In the genomic region with DNA sequence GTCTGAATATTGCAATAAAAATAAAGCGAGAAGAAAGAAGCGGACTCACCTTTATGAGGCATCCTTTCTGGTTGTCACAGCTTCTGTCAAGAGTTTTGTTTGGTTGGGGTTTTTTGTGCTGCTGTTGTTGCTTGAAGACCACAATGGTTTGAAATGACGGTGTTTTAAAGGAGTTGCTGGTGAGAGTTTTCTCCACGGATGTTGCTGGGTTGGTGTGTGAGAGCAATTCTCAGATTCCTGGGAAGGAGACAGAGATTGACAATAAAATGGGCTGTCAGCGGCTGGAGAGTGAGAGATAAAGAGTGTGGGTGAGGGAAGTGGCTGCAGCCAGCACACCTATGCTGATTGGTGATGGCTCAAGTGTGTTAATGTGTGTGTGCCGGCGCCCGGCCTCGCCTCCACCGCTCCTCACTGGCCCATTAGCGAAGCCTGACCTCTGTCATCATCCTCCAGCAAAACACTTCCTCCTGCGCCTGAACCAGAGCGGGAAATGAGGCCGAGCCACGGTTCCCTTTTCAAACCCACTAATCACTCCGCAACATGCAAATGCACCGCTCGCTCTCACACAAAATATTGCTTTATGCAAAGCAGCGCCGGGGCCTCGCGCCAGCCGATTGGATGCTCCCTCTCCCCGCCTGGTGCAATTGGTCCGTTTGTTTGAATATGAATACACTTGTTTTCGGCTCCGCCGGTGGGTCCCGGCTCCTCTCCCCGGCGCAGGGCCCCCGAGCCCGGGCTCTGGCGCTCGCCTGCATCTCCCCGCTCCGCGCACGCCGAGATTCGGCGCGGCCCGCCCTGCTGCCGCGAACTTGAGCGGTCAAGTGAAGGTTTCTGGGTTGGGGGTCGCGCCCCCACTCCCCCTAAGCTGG, we compare ENCODE assay signal across 8 cellular contexts. TPM values are rescaled to one million over a fixed set of nuclear protein-coding genes. Genes with fewer than 3 reads are reported as not detected.
DNase-seq lines count a peak whose midpoint lies in the region; ATAC-seq and TF ChIP-seq lines count a peak whose summit lies in the region.

A gene (minus strand): TSS at position 544 of the 869 bp plus-strand sequence. CDS start 4,911 bp downstream, outside the sequence.

- WGBS in esophagus, 2 donors = 3 to 5% methylated on average over 49 of the region's 49 CpGs

- H3K9me3 ChIP-seq in esophagus (ENCODE audit: control insufficient read depth in 2 of 2, insufficient read depth in 1 of 2, low read depth in 1 of 2, low read length in 1 of 2) (peaks cover 0 to 4% of the 10 kb centered on the region in 2 donors), muscle layer of duodenum (ENCODE audit: control insufficient read depth in 1 of 2, low read length in 2 of 2) (no peaks in the 10 kb centered on the region), vagina (no peaks in the 10 kb centered on the region)

- DNase-seq in ACHN (peak; percentile 97), NCI-H1930 (lab: John Stamatoyannopoulos, UW) (peak; percentile 39 to 60), vagina (ENCODE audit: extremely low spot score in 2 of 2) (peak in 1 of 2 donors; percentile 61)

- intact Hi-C loops in vagina (cut with DNase I) = no loop called here

- in situ Hi-C loops in ACHN (cut with HindIII; ENCODE audit: low pct_ligation_motif_present, low pct_unique_long_range_greater_than_20kb, low sequenced_read_pairs) = no loop called here

- H3K27me3 ChIP-seq in esophagus (ENCODE audit: control insufficient read depth in 1 of 2, insufficient read depth in 2 of 2, low read length in 2 of 2) = peaks cover 10 to 63% of the 10 kb centered on the region in 2 donors
- H3K27me3 ChIP-seq in muscle layer of duodenum (ENCODE audit: low read depth, low read length) = peaks cover 88% of the 10 kb centered on the region
- H3K27me3 ChIP-seq in vagina = peaks cover 39% of the 10 kb centered on the region

- H3K27ac ChIP-seq in esophagus (ENCODE audit: low read depth in 2 of 2, low read length in 1 of 2) (no peak within 1 kb of the TSS), muscle layer of duodenum (ENCODE audit: low read length) (no peak within 1 kb of the TSS), vagina (no peak within 1 kb of the TSS)

- peak within 1 kb of the TSS; percentile 39 for H3K4me3 ChIP-seq in WI38 (ENCODE audit: low read depth, low read length)
- H3K4me3 ChIP-seq in esophagus (ENCODE audit: low read depth in 1 of 2, low read length in 2 of 2) = peak within 1 kb of the TSS; percentile 32 to 42
- peak within 1 kb of the TSS; percentile 26 to 65 for H3K4me3 ChIP-seq in muscle layer of duodenum (ENCODE audit: low read depth in 1 of 2, low read length in 2 of 2)
- peak within 1 kb of the TSS; percentile 24 to 46 for H3K4me3 ChIP-seq in vagina

- H3K4me1 ChIP-seq in esophagus (ENCODE audit: control insufficient read depth in 2 of 2, insufficient read depth in 2 of 2, low read length in 1 of 2) = peaks cover 15 to 27% of the 10 kb centered on the region in 2 donors
- H3K4me1 ChIP-seq in muscle layer of duodenum (ENCODE audit: control insufficient read depth in 1 of 2, insufficient read depth in 2 of 2, low read length in 2 of 2) = peaks cover 4 to 71% of the 10 kb centered on the region in 2 donors
- H3K4me1 ChIP-seq in vagina = peaks cover 63% of the 10 kb centered on the region

- H3K36me3 ChIP-seq in esophagus (ENCODE audit: control insufficient read depth in 2 of 2, insufficient read depth in 2 of 2, low read length in 1 of 2) (no peaks in the 10 kb centered on the region), muscle layer of duodenum (ENCODE audit: control insufficient read depth in 1 of 2, insufficient read depth in 2 of 2, low read length in 2 of 2) (no peaks in the 10 kb centered on the region), vagina (no peaks in the 10 kb centered on the region)

- ATAC-seq in GM18502 (IDR thresholded peaks at IDR 0.05; ENCODE audit: poor library complexity, unreplicated experiment) = peak; percentile 60
- peak; percentile 75 for ATAC-seq in HG02938 (IDR thresholded peaks at IDR 0.05; ENCODE audit: unreplicated experiment)

- no peak for TF ChIP-seq POLR2A in vagina (IDR thresholded peaks at IDR 0.05)

- no peak for TF ChIP-seq CTCF in WI38 (IDR thresholded peaks at IDR 0.05; ENCODE audit: low read depth, low read length)
- no peak for TF ChIP-seq CTCF in vagina (IDR thresholded peaks at IDR 0.05)

RNA-seq across cellular contexts. Expression of the gene that starts here (rescaled TPM):
- under 1 TPM; 0.08 to 0.10 TPM for polyA plus RNA-seq in esophagus
- total RNA-seq in vagina = not detected
